In the genomic region with DNA sequence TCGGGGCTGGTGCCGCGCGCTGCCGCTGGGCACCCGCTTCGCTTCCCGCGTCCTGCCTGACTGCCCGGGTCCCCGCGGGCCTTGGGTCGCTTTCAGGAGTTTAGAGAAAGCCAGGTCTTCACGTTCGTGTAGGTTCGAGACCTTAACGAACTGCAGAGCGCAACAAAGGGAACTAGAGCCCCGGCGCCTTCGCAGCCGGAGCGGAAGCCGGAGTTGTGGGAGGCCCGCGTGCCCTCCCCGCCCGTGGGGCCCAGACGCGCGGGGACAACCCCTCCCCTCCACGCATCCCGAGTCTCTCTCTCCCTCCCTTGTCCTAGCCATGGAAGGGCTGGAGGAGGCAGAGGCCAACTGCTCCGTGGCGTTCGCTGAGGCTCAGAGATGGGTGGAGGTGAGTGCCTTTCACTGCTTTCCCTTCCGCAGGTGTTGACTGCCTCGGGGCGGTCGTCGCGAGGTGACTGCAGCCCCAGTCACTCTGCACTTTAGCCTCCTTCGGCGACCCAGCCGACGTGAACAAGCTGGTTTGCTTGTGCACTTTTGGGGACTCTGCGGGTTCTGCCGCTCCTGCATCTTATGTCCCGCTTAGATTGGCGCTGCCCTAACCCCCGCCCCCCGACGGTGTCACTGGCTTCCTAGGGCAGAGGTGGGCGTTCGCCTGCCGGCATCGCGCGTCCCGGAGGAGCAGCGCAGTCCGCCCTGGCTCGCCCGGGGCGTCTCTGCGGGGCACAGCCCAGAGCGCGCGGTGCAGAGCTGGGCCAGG, we compare ENCODE assay signal across 1 cellular context.
TF ChIP-seq lines count a peak whose summit lies in the region.

No MANE protein-coding gene starts in this region.

TF ChIP-seq in HEK293, 187 proteins besides CTCF, POLR2A, EP300 and RAD21 (continued from another document and continues in another):
- TF ChIP-seq, protein P1, sequence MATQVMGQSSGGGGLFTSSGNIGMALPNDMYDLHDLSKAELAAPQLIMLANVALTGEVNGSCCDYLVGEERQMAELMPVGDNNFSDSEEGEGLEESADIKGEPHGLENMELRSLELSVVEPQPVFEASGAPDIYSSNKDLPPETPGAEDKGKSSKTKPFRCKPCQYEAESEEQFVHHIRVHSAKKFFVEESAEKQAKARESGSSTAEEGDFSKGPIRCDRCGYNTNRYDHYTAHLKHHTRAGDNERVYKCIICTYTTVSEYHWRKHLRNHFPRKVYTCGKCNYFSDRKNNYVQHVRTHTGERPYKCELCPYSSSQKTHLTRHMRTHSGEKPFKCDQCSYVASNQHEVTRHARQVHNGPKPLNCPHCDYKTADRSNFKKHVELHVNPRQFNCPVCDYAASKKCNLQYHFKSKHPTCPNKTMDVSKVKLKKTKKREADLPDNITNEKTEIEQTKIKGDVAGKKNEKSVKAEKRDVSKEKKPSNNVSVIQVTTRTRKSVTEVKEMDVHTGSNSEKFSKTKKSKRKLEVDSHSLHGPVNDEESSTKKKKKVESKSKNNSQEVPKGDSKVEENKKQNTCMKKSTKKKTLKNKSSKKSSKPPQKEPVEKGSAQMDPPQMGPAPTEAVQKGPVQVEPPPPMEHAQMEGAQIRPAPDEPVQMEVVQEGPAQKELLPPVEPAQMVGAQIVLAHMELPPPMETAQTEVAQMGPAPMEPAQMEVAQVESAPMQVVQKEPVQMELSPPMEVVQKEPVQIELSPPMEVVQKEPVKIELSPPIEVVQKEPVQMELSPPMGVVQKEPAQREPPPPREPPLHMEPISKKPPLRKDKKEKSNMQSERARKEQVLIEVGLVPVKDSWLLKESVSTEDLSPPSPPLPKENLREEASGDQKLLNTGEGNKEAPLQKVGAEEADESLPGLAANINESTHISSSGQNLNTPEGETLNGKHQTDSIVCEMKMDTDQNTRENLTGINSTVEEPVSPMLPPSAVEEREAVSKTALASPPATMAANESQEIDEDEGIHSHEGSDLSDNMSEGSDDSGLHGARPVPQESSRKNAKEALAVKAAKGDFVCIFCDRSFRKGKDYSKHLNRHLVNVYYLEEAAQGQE (tag by site-specific recombination; IDR thresholded peaks at IDR 0.05): no peak
- TF ChIP-seq KLF1 (tag by site-specific recombination; IDR thresholded peaks at IDR 0.05) (no peak), ZSCAN16 (tag by site-specific recombination; IDR thresholded peaks at IDR 0.05) (no peak), ZNF596 (tag by site-specific recombination; IDR thresholded peaks at IDR 0.05) (no peak), SCRT1 (tag by site-specific recombination; IDR thresholded peaks at IDR 0.05; ENCODE audit: borderline replicate concordance) (no peak), ZNF423 (tag by site-specific recombination; IDR thresholded peaks at IDR 0.05) (no peak), PRDM1 (tag by site-specific recombination; IDR thresholded peaks at IDR 0.05) (peak; percentile 89), KLF9 (tag by site-specific recombination; IDR thresholded peaks at IDR 0.05; ENCODE audit: low read depth) (peak; percentile 36; the same call in 1 of the 2 replicates), ZNF354C (tag by site-specific recombination; IDR thresholded peaks at IDR 0.05; ENCODE audit: borderline replicate concordance, low read depth) (no peak), ZNF561 (tag by site-specific recombination; IDR thresholded peaks at IDR 0.05; ENCODE audit: borderline replicate concordance) (no peak), ZNF112 (tag by site-specific recombination; IDR thresholded peaks at IDR 0.05) (no peak), KLF10 (tag by site-specific recombination; IDR thresholded peaks at IDR 0.05) (no peak), GLI4 (tag by site-specific recombination; IDR thresholded peaks at IDR 0.05) (no peak), ZNF221 (tag by site-specific recombination; IDR thresholded peaks at IDR 0.05; ENCODE audit: borderline replicate concordance) (no peak), ZNF350 (tag by site-specific recombination; IDR thresholded peaks at IDR 0.05) (no peak), ZNF114 (tag by site-specific recombination; IDR thresholded peaks at IDR 0.05) (no peak), ZBTB8A (tag by site-specific recombination; IDR thresholded peaks at IDR 0.05) (0 out of 2 replicates have a peak, but pooled peaks have one; percentile 17), ZNF366 (tag by site-specific recombination; conservative IDR thresholded peaks at IDR 0.05) (0 out of 2 replicates have a peak, but pooled peaks have one; percentile 38)
- TF ChIP-seq, protein P2, sequence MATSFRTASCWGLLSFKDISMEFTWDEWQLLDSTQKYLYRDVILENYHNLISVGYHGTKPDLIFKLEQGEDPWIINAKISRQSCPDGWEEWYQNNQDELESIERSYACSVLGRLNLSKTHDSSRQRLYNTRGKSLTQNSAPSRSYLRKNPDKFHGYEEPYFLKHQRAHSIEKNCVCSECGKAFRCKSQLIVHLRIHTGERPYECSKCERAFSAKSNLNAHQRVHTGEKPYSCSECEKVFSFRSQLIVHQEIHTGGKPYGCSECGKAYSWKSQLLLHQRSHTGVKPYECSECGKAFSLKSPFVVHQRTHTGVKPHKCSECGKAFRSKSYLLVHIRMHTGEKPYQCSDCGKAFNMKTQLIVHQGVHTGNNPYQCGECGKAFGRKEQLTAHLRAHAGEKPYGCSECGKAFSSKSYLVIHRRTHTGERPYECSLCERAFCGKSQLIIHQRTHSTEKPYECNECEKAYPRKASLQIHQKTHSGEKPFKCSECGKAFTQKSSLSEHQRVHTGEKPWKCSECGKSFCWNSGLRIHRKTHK (tag by site-specific recombination; IDR thresholded peaks at IDR 0.05): no peak
- TF ChIP-seq, protein P3, sequence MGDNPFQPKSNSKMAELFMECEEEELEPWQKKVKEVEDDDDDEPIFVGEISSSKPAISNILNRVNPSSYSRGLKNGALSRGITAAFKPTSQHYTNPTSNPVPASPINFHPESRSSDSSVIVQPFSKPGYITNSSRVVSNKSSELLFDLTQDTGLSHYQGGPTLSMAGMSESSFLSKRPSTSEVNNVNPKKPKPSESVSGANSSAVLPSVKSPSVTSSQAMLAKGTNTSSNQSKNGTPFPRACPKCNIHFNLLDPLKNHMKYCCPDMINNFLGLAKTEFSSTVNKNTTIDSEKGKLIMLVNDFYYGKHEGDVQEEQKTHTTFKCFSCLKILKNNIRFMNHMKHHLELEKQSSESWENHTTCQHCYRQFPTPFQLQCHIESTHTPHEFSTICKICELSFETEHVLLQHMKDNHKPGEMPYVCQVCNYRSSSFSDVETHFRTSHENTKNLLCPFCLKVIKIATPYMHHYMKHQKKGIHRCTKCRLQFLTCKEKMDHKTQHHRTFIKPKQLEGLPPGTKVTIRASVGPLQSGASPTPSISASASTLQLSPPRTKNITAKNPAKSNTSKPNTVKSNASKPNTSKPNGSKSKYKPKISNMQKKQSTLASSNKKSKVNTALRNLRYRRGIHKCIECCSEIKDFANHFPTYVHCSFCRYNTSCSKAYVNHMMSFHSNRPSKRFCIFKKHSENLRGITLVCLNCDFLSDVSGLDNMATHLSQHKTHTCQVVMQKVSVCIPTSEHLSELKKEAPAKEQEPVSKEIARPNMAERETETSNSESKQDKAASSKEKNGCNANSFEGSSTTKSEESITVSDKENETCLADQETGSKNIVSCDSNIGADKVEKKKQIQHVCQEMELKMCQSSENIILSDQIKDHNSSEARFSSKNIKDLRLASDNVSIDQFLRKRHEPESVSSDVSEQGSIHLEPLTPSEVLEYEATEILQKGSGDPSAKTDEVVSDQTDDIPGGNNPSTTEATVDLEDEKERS (tag by site-specific recombination; IDR thresholded peaks at IDR 0.05): no peak
- TF ChIP-seq, protein P4, sequence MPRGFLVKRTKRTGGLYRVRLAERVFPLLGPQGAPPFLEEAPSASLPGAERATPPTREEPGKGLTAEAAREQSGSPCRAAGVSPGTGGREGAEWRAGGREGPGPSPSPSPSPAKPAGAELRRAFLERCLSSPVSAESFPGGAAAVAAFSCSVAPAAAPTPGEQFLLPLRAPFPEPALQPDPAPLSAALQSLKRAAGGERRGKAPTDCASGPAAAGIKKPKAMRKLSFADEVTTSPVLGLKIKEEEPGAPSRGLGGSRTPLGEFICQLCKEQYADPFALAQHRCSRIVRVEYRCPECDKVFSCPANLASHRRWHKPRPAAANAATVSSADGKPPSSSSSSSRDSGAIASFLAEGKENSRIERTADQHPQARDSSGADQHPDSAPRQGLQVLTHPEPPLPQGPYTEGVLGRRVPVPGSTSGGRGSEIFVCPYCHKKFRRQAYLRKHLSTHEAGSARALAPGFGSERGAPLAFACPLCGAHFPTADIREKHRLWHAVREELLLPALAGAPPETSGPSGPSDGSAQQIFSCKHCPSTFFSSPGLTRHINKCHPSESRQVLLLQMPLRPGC (tag by site-specific recombination; IDR thresholded peaks at IDR 0.05): no peak
- TF ChIP-seq, protein P5, sequence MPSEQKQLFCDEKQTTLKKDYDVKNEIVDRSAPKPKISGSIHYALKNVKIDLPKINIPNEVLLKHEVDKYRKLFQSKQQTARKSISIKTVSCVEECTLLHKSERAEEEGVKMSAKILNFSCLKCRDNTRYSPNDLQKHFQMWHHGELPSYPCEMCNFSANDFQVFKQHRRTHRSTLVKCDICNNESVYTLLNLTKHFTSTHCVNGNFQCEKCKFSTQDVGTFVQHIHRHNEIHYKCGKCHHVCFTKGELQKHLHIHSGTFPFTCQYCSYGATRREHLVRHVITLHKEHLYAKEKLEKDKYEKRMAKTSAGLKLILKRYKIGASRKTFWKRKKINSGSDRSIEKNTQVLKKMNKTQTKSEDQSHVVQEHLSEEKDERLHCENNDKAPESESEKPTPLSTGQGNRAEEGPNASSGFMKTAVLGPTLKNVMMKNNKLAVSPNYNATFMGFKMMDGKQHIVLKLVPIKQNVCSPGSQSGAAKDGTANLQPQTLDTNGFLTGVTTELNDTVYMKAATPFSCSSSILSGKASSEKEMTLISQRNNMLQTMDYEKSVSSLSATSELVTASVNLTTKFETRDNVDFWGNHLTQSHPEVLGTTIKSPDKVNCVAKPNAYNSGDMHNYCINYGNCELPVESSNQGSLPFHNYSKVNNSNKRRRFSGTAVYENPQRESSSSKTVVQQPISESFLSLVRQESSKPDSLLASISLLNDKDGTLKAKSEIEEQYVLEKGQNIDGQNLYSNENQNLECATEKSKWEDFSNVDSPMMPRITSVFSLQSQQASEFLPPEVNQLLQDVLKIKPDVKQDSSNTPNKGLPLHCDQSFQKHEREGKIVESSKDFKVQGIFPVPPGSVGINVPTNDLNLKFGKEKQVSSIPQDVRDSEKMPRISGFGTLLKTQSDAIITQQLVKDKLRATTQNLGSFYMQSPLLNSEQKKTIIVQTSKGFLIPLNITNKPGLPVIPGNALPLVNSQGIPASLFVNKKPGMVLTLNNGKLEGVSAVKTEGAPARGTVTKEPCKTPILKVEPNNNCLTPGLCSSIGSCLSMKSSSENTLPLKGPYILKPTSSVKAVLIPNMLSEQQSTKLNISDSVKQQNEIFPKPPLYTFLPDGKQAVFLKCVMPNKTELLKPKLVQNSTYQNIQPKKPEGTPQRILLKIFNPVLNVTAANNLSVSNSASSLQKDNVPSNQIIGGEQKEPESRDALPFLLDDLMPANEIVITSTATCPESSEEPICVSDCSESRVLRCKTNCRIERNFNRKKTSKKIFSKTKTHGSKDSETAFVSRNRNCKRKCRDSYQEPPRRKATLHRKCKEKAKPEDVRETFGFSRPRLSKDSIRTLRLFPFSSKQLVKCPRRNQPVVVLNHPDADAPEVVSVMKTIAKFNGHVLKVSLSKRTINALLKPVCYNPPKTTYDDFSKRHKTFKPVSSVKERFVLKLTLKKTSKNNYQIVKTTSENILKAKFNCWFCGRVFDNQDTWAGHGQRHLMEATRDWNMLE (tag by site-specific recombination; conservative IDR thresholded peaks at IDR 0.05; ENCODE audit: low read depth): no peak
- TF ChIP-seq, protein P6, sequence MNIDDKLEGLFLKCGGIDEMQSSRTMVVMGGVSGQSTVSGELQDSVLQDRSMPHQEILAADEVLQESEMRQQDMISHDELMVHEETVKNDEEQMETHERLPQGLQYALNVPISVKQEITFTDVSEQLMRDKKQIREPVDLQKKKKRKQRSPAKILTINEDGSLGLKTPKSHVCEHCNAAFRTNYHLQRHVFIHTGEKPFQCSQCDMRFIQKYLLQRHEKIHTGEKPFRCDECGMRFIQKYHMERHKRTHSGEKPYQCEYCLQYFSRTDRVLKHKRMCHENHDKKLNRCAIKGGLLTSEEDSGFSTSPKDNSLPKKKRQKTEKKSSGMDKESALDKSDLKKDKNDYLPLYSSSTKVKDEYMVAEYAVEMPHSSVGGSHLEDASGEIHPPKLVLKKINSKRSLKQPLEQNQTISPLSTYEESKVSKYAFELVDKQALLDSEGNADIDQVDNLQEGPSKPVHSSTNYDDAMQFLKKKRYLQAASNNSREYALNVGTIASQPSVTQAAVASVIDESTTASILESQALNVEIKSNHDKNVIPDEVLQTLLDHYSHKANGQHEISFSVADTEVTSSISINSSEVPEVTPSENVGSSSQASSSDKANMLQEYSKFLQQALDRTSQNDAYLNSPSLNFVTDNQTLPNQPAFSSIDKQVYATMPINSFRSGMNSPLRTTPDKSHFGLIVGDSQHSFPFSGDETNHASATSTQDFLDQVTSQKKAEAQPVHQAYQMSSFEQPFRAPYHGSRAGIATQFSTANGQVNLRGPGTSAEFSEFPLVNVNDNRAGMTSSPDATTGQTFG (tag by site-specific recombination; IDR thresholded peaks at IDR 0.05; ENCODE audit: borderline replicate concordance): no peak
- TF ChIP-seq, protein P7, sequence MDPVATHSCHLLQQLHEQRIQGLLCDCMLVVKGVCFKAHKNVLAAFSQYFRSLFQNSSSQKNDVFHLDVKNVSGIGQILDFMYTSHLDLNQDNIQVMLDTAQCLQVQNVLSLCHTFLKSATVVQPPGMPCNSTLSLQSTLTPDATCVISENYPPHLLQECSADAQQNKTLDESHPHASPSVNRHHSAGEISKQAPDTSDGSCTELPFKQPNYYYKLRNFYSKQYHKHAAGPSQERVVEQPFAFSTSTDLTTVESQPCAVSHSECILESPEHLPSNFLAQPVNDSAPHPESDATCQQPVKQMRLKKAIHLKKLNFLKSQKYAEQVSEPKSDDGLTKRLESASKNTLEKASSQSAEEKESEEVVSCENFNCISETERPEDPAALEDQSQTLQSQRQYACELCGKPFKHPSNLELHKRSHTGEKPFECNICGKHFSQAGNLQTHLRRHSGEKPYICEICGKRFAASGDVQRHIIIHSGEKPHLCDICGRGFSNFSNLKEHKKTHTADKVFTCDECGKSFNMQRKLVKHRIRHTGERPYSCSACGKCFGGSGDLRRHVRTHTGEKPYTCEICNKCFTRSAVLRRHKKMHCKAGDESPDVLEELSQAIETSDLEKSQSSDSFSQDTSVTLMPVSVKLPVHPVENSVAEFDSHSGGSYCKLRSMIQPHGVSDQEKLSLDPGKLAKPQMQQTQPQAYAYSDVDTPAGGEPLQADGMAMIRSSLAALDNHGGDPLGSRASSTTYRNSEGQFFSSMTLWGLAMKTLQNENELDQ (tag by site-specific recombination; IDR thresholded peaks at IDR 0.05; ENCODE audit: low read depth): no peak
- TF ChIP-seq, protein P8, sequence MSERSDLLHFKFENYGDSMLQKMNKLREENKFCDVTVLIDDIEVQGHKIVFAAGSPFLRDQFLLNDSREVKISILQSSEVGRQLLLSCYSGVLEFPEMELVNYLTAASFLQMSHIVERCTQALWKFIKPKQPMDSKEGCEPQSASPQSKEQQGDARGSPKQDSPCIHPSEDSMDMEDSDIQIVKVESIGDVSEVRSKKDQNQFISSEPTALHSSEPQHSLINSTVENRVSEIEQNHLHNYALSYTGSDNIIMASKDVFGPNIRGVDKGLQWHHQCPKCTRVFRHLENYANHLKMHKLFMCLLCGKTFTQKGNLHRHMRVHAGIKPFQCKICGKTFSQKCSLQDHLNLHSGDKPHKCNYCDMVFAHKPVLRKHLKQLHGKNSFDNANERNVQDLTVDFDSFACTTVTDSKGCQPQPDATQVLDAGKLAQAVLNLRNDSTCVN (tag by site-specific recombination; optimal IDR thresholded peaks at IDR 0.05): peak; percentile 72
- TF ChIP-seq, protein P9, sequence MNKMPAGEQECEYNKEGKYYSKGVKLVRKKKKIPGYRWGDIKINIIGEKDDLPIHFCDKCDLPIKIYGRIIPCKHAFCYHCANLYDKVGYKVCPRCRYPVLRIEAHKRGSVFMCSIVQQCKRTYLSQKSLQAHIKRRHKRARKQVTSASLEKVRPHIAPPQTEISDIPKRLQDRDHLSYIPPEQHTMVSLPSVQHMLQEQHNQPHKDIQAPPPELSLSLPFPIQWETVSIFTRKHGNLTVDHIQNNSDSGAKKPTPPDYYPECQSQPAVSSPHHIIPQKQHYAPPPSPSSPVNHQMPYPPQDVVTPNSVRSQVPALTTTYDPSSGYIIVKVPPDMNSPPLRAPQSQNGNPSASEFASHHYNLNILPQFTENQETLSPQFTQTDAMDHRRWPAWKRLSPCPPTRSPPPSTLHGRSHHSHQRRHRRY (tag by site-specific recombination; IDR thresholded peaks at IDR 0.05): no peak
